In genomic region chr5:76682395-76682794, GRCh38 we compare ENCODE assay signal across 21 cellular contexts. TPM values are rescaled to one million over a fixed set of nuclear protein-coding genes. Genes with fewer than 3 reads are reported as not detected.
DNase-seq lines count a peak whose midpoint lies in the region; ATAC-seq and TF ChIP-seq lines count a peak whose summit lies in the region.
"Had no signal": no experiment of that assay in that cellular context is flagged by ENCODE, and none has a peak within 500 bp of the region (broad histone marks: within the 10 kb centered on the region; RNA-seq: fewer than 3 reads in every experiment).

No MANE protein-coding gene starts in this region.

- in situ Hi-C loops in mammary epithelial cell (cut with MboI; ENCODE audit: low sequenced_read_pairs in 2 of 2), result no loop called here

- no peak for TF ChIP-seq POLR2A in breast epithelium (IDR thresholded peaks at IDR 0.05)

- no peak overlapping the region for H3K4me2 ChIP-seq in mammary epithelial cell (ENCODE audit: insufficient read depth, low read depth, low read length)

- no peak for ATAC-seq in central memory CD8-positive, alpha-beta T cell (replicated peaks; ENCODE audit: extremely low read depth, poor library complexity, severe bottlenecking)
- ATAC-seq in HG02973 (IDR thresholded peaks at IDR 0.05; ENCODE audit: unreplicated experiment) (no peak), esophagus mucosa (no peak)

- dilution Hi-C loops in mammary epithelial cell (cut with HindIII; ENCODE audit: low sequenced_read_pairs), result no loop called here

- intact Hi-C loops in mammary epithelial cell (cut with micrococcal nuclease) (no loop called here), breast epithelium (cut with DNase I; ENCODE audit: low total_unique reads) (no loop called here), left ventricle myocardium inferior (cut with micrococcal nuclease) (no loop called here)

- no peak overlapping the region for H3K4me3 ChIP-seq in mammary epithelial cell (replicated peaks in 1 of 3; ENCODE audit: insufficient read depth in 1 of 3, low read depth in 2 of 3, low read length in 3 of 3)
- H3K4me3 ChIP-seq in breast epithelium, result no peak overlapping the region
- H3K4me3 ChIP-seq in left ventricle myocardium inferior, result no peak overlapping the region
- H3K4me3 ChIP-seq: GM23248, Peyer's patch had no signal

- H3K36me3 ChIP-seq in mammary epithelial cell (ENCODE audit: insufficient read depth, low read length) (no peaks in the 10 kb centered on the region), breast epithelium (no peaks in the 10 kb centered on the region), left ventricle myocardium inferior (no peaks in the 10 kb centered on the region)

- H3K36me3 Mint-ChIP-seq in central memory CD8-positive, alpha-beta T cell (ENCODE audit: insufficient read depth), result peaks cover 60% of the 10 kb centered on the region

- H3K4me1 Mint-ChIP-seq in central memory CD8-positive, alpha-beta T cell, result peaks cover 17% of the 10 kb centered on the region

- H3K9ac ChIP-seq in mammary epithelial cell (ENCODE audit: insufficient read depth, low read length), result no peak overlapping the region
- H3K9ac ChIP-seq: GM23248 had no signal

- H4K20me1 ChIP-seq in mammary epithelial cell (ENCODE audit: insufficient read depth, low read length), result no peaks in the 10 kb centered on the region

- CTCF ChIA-PET in mammary epithelial cell (lab: Charles Lee; ENCODE audit: low non-redundant PET), result no interaction called here

- H3K9me3 Mint-ChIP-seq in central memory CD8-positive, alpha-beta T cell, result no peaks in the 10 kb centered on the region
- H3K9me3 Mint-ChIP-seq: IgD-negative memory B cell had no signal

- H3K27me3 Mint-ChIP-seq in central memory CD8-positive, alpha-beta T cell, result no peaks in the 10 kb centered on the region
- H3K27me3 Mint-ChIP-seq: IgD-negative memory B cell had no signal

- H3K9me3 ChIP-seq in mammary epithelial cell (replicated peaks; ENCODE audit: insufficient read depth, low read length) (no peaks in the 10 kb centered on the region), breast epithelium (no peaks in the 10 kb centered on the region), left ventricle myocardium inferior (replicated peaks) (no peaks in the 10 kb centered on the region)
- H3K9me3 ChIP-seq: Peyer's patch had no signal

- no peak for DNase-seq in mammary epithelial cell
- no peak for DNase-seq in breast epithelium (ENCODE audit: low spot score in 2 of 2)
- peak; percentile 11 for DNase-seq in EL
- DNase-seq in central memory CD8-positive, alpha-beta T cell (ENCODE audit: low spot score in 2 of 2), result no peak
- DNase-seq in left ventricle myocardium inferior, result no peak
- no peak for DNase-seq in stimulated activated CD4-positive, alpha-beta T cell treated with anti-CD3 and anti-CD28 coated beads, Interleukin-2, amount 100 ng/mL, for 48 hours
- DNase-seq: GM23248, HCEC 1CT, Karpas-422, NCI-H1417, NCI-H1694 treated with DMSO at 0.1 percent for 48 hours, NCI-H2081 treated with DMSO at 0.1 percent for 48 hours, NCI-H2171 treated with DMSO at 0.1 percent for 48 hours, NCI-H446, NCI-H526, Peyer's patch had no signal

- H3K27ac ChIP-seq in mammary epithelial cell (ENCODE audit: insufficient read depth, low read depth, low read length) (no peak overlapping the region), breast epithelium (peak overlapping the region in 1 of 2 donors; percentile 20), left ventricle myocardium inferior (replicated peaks) (peak overlapping the region; percentile 49)
- H3K27ac ChIP-seq: GM23248, Peyer's patch had no signal

- H3K79me2 ChIP-seq in mammary epithelial cell (ENCODE audit: insufficient read depth, low read length), result no peaks in the 10 kb centered on the region

- H3K27ac Mint-ChIP-seq in central memory CD8-positive, alpha-beta T cell (ENCODE audit: low read depth), result peak overlapping the region; percentile 71
- H3K27ac Mint-ChIP-seq: IgD-negative memory B cell had no signal

- H2AFZ ChIP-seq in mammary epithelial cell (ENCODE audit: low read depth, low read length), result peak overlapping the region; percentile 10
- H2AFZ ChIP-seq: GM23248 had no signal

- H3K27me3 ChIP-seq in mammary epithelial cell (ENCODE audit: insufficient read depth, low read length) (no peaks in the 10 kb centered on the region), breast epithelium (no peaks in the 10 kb centered on the region), left ventricle myocardium inferior (ENCODE audit: low read depth) (no peaks in the 10 kb centered on the region)
- H3K27me3 ChIP-seq: Peyer's patch had no signal

- H3K4me3 Mint-ChIP-seq in central memory CD8-positive, alpha-beta T cell, result no peak overlapping the region
- H3K4me3 Mint-ChIP-seq: IgD-negative memory B cell had no signal

- TF ChIP-seq CTCF in mammary epithelial cell (conservative IDR thresholded peaks at IDR 0.05 in 1 of 2, IDR thresholded peaks at IDR 0.05 in 1 of 2; ENCODE audit: extremely low read depth in 1 of 2, insufficient read depth in 1 of 2, low read depth in 1 of 2, low read length in 2 of 2), result no peak
- TF ChIP-seq CTCF in breast epithelium (IDR thresholded peaks at IDR 0.05), result no peak
- no peak for TF ChIP-seq CTCF in left ventricle myocardium inferior (IDR thresholded peaks at IDR 0.05; ENCODE audit: borderline replicate concordance)

- BruUV-seq in mammary epithelial cell (replicated peaks; lab: Mats Ljungman, UMichigan), result no TSS peak

- H3K4me1 ChIP-seq in mammary epithelial cell (ENCODE audit: insufficient read depth, low read length) (no peaks in the 10 kb centered on the region), breast epithelium (no peaks in the 10 kb centered on the region), left ventricle myocardium inferior (peaks cover 25% of the 10 kb centered on the region)

- WGBS in mammary epithelial cell (ENCODE audit: low coverage, missing lambda C conversion rate), result 100% methylated on average over 2 of the region's 2 CpGs

RNA-seq across cellular contexts. Expression of gene F2R, which starts 33.5 kb away (rescaled TPM):
- total RNA-seq in mammary epithelial cell, result 10 to 100 TPM; 30.7 to 81.4 TPM
- polyA plus RNA-seq in mammary epithelial cell, result 46.2 TPM
- polyA minus RNA-seq in mammary epithelial cell, result 47.2 TPM
- 10 to 100 TPM; 15.1 to 39.4 (median 27.2) TPM for total RNA-seq in breast epithelium
- total RNA-seq in left ventricle myocardium inferior, result 9.4 TPM
- 2.3 TPM for total RNA-seq in esophagus mucosa

RNA-seq across cellular contexts. Expression of gene F2RL2, which starts 59.2 kb away (rescaled TPM):
- total RNA-seq in mammary epithelial cell, result under 1 TPM; 0.14 to 0.17 TPM
- polyA plus RNA-seq in mammary epithelial cell, result 0.01 TPM
- not detected for polyA minus RNA-seq in mammary epithelial cell
- total RNA-seq in breast epithelium, result 1 to 10 TPM in 2 of 3 donors, under 1 TPM in 1; under 0.01 to 3.4 (median 2.9) TPM
- total RNA-seq in left ventricle myocardium inferior, result 0.22 TPM
- total RNA-seq in esophagus mucosa, result 0.20 TPM
- total RNA-seq: GM23248, OCI-LY7, SK-MEL-5 had no signal
- polyA plus RNA-seq: GM23248 had no signal
